ENCODE assay signal across 12 cellular contexts in genomic region chr10:13705526-13706169, GRCh38.
DNase-seq lines count a peak whose midpoint lies in the region; ATAC-seq and TF ChIP-seq lines count a peak whose summit lies in the region.
"Had no signal": no experiment of that assay in that cellular context is flagged by ENCODE, and none has a peak within 500 bp of the region (broad histone marks: within the 10 kb centered on the region; RNA-seq: fewer than 3 reads in every experiment).

No MANE protein-coding gene starts in this region.

- H3K27me3 ChIP-seq in NT2/D1 (ENCODE audit: insufficient read depth, insufficient read length) (no peaks in the 10 kb centered on the region), left lung (no peaks in the 10 kb centered on the region)
- H3K27me3 ChIP-seq: MG63 had no signal

- H3K27ac ChIP-seq in left lung, result peak overlapping the region in 1 of 2 donors; percentile 8

- H3K9me3 Mint-ChIP-seq in dendritic cell treated with granulocyte-macrophage colony-stimulating factor and Interleukin-4, amounts not matched to agents 40 ng/mL and 50 ng/mL, for 4 days, result no peaks in the 10 kb centered on the region
- no peaks in the 10 kb centered on the region for H3K9me3 Mint-ChIP-seq in type B pancreatic cell
- H3K9me3 Mint-ChIP-seq: natural killer cell had no signal

- peak overlapping the region; percentile 75 for H3K27ac Mint-ChIP-seq in dendritic cell treated with granulocyte-macrophage colony-stimulating factor and Interleukin-4, amounts not matched to agents 40 ng/mL and 50 ng/mL, for 4 days
- H3K27ac Mint-ChIP-seq in type B pancreatic cell, result peak overlapping the region; percentile 92
- H3K27ac Mint-ChIP-seq: activated CD4-positive, alpha-beta T cell treated with anti-CD3 and anti-CD28 coated beads for 36 hours; activated naive CD8-positive, alpha-beta T cell; natural killer cell had no signal

- H3K36me3 Mint-ChIP-seq in dendritic cell treated with granulocyte-macrophage colony-stimulating factor and Interleukin-4, amounts not matched to agents 40 ng/mL and 50 ng/mL, for 4 days (ENCODE audit: low read depth), result peaks cover 39% of the 10 kb centered on the region
- H3K36me3 Mint-ChIP-seq in type B pancreatic cell, result peaks cover 35% of the 10 kb centered on the region
- H3K36me3 Mint-ChIP-seq: activated naive CD8-positive, alpha-beta T cell; natural killer cell had no signal

- peak overlapping the region; percentile 89 for H3K4me3 Mint-ChIP-seq in dendritic cell treated with granulocyte-macrophage colony-stimulating factor and Interleukin-4, amounts not matched to agents 40 ng/mL and 50 ng/mL, for 4 days
- peak overlapping the region; percentile 97 for H3K4me3 Mint-ChIP-seq in type B pancreatic cell
- H3K4me3 Mint-ChIP-seq: activated CD4-positive, alpha-beta T cell treated with anti-CD3 and anti-CD28 coated beads for 36 hours; activated naive CD8-positive, alpha-beta T cell; natural killer cell had no signal

- H3K9ac ChIP-seq in NT2/D1 (ENCODE audit: insufficient read length, low read depth), result peak overlapping the region; percentile 42

- intact Hi-C loops in dendritic cell treated with granulocyte-macrophage colony-stimulating factor and Interleukin-4, amounts not matched to agents 40 ng/mL and 50 ng/mL, for 4 days (cut with micrococcal nuclease), result loop anchor here (5.0 kb wide), 2 partner anchors 52 to 72 kb away; no protein-coding TSS in a partner anchor
- intact Hi-C loops in left lung (cut with DNase I), result no loop called here

- ATAC-seq in left lung, result no peak
- no peak for ATAC-seq in GM21360 (IDR thresholded peaks at IDR 0.05; ENCODE audit: unreplicated experiment)
- no peak for ATAC-seq in HG03175 (IDR thresholded peaks at IDR 0.05; ENCODE audit: unreplicated experiment)
- ATAC-seq: activated CD4-positive, alpha-beta T cell treated with anti-CD3 and anti-CD28 coated beads for 36 hours; natural killer cell had no signal

- TF ChIP-seq CTCF in left lung (IDR thresholded peaks at IDR 0.05), result no peak
- no peak for TF ChIP-seq CTCF in type B pancreatic cell (conservative IDR thresholded peaks at IDR 0.05)

- peaks cover 80% of the 10 kb centered on the region for H3K4me1 Mint-ChIP-seq in dendritic cell treated with granulocyte-macrophage colony-stimulating factor and Interleukin-4, amounts not matched to agents 40 ng/mL and 50 ng/mL, for 4 days (ENCODE audit: low read depth)
- peaks cover 88% of the 10 kb centered on the region for H3K4me1 Mint-ChIP-seq in type B pancreatic cell (ENCODE audit: unreplicated experiment)

- H3K27me3 Mint-ChIP-seq in dendritic cell treated with granulocyte-macrophage colony-stimulating factor and Interleukin-4, amounts not matched to agents 40 ng/mL and 50 ng/mL, for 4 days, result peaks cover 2% of the 10 kb centered on the region
- no peaks in the 10 kb centered on the region for H3K27me3 Mint-ChIP-seq in type B pancreatic cell

- no peaks in the 10 kb centered on the region for H3K9me3 ChIP-seq in NT2/D1 (ENCODE audit: insufficient read depth, low read length)
- H3K9me3 ChIP-seq in left lung, result no peaks in the 10 kb centered on the region
- H3K9me3 ChIP-seq: MG63 had no signal

- H3K4me1 ChIP-seq in NT2/D1 (ENCODE audit: insufficient read depth, insufficient read length), result peaks cover 13% of the 10 kb centered on the region
- H3K4me1 ChIP-seq in left lung, result peaks cover 14 to 29% of the 10 kb centered on the region in 2 donors

- DNase-seq in NT2/D1 (ENCODE audit: low read depth, low spot score), result no peak
- no peak for DNase-seq in left lung
- no peak for DNase-seq in type B pancreatic cell (ENCODE audit: extremely low spot score, unreplicated experiment)
- DNase-seq in SW 1271 (lab: John Stamatoyannopoulos, UW), result no peak
- DNase-seq: activated CD4-positive, alpha-beta T cell treated with anti-CD3 and anti-CD28 coated beads for 36 hours; foreskin melanocyte; MG63; natural killer cell had no signal

- peak overlapping the region; percentile 11 for H3K4me3 ChIP-seq in NT2/D1 (ENCODE audit: insufficient read length, low read depth)
- peak overlapping the region; percentile 7 to 51 for H3K4me3 ChIP-seq in left lung

- H3K36me3 ChIP-seq in NT2/D1 (ENCODE audit: insufficient read depth, insufficient read length, low read length), result peaks cover 11% of the 10 kb centered on the region
- H3K36me3 ChIP-seq in left lung, result peaks cover 0 to 7% of the 10 kb centered on the region in 2 donors
